1 cellular context compared by ENCODE assay signal in the genomic region with DNA sequence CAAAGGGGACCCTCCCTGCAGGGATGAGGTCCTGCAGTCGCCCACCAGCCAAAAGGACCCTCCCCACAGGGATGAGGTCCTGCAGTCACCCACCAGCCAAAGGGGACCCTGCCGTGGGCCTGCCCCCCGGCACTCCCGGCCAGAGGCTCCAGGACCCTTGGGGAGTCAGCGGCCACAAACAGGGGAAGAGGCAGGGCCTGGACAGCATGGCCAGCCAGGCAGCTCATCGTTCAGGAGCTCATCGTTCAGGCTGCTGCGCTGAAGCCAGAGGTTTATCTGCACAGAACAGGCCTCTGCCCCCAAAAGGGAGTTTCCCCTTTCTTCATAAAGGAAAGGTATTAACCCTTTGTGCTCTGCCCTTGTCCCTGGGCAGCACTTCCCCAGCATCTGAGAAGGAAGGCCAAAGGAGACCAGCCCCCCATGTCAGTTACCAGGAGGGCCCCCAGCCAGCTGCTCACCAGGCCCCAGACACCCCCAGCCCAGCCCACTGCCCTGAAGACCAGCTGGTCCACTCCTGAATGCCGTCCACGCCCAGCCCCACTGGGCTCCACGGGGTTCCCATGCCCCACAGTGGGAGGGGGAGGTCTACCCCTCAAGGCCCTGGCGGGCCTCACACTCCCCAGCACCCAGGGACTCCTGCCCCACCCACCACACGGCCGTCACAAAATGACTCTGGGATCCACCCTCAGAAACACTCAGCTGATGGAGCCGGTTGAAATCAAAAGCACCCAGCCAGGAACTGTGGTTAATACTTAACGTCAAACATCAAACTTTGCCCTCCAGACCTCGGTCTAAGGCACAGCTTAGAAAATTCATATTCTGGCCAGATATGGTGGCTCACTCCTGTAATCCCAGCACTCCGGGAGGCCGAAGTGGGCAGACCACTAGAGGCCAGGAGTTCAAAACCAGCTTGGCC.
TF ChIP-seq lines count a peak whose summit lies in the region.

No MANE protein-coding gene starts in this region.

TF ChIP-seq in SK-N-SH treated with all-trans-retinoic acid at 6 μM for 48 hours, 23 proteins besides CTCF, POLR2A, EP300 and RAD21 (continued from another document):
- TF ChIP-seq, protein P1, sequence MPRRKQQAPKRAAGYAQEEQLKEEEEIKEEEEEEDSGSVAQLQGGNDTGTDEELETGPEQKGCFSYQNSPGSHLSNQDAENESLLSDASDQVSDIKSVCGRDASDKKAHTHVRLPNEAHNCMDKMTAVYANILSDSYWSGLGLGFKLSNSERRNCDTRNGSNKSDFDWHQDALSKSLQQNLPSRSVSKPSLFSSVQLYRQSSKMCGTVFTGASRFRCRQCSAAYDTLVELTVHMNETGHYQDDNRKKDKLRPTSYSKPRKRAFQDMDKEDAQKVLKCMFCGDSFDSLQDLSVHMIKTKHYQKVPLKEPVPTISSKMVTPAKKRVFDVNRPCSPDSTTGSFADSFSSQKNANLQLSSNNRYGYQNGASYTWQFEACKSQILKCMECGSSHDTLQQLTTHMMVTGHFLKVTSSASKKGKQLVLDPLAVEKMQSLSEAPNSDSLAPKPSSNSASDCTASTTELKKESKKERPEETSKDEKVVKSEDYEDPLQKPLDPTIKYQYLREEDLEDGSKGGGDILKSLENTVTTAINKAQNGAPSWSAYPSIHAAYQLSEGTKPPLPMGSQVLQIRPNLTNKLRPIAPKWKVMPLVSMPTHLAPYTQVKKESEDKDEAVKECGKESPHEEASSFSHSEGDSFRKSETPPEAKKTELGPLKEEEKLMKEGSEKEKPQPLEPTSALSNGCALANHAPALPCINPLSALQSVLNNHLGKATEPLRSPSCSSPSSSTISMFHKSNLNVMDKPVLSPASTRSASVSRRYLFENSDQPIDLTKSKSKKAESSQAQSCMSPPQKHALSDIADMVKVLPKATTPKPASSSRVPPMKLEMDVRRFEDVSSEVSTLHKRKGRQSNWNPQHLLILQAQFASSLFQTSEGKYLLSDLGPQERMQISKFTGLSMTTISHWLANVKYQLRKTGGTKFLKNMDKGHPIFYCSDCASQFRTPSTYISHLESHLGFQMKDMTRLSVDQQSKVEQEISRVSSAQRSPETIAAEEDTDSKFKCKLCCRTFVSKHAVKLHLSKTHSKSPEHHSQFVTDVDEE (CRISPR knock-in tag; IDR thresholded peaks at IDR 0.05), result no peak
